8 cellular contexts compared by ENCODE assay signal in genomic region chr7:130909161-130909836, GRCh38.
DNase-seq lines count a peak whose midpoint lies in the region; ATAC-seq, FAIRE-seq and TF ChIP-seq lines count a peak whose summit lies in the region.

No MANE protein-coding gene starts in this region.

- intact Hi-C loops in left colon (cut with DNase I, micrococcal nuclease), result no loop called here

- DNase-seq in A172 (ENCODE audit: low spot score), result peak; percentile 53
- DNase-seq in GM12891 (ENCODE audit: insufficient read length, low spot score), result no peak
- DNase-seq in activated naive CD4-positive, alpha-beta T cell treated with anti-CD3 and anti-CD28 coated beads, Interleukin-2, amount 50 U/mL, for 72 hours (ENCODE audit: low spot score in 2 of 2), result no peak
- DNase-seq in left colon, result no peak
- DNase-seq in amygdala (lab: John Stamatoyannopoulos, UW), result no peak
- no peak for DNase-seq in ureter (ENCODE audit: low spot score)

- no peak for TF ChIP-seq POLR2A in GM12891 (IDR thresholded peaks at IDR 0.05; ENCODE audit: low read depth, low read length)

- peaks cover 41 to 65% of the 10 kb centered on the region in 2 donors for H3K36me3 Mint-ChIP-seq in activated naive CD4-positive, alpha-beta T cell treated with anti-CD3 and anti-CD28 coated beads, Interleukin-2, amount 50 U/mL, for 72 hours

- FAIRE-seq in GM12891 (lab: Jason Lieb, UNC), result no peak

- H3K27ac Mint-ChIP-seq in activated naive CD4-positive, alpha-beta T cell treated with anti-CD3 and anti-CD28 coated beads, Interleukin-2, amount 50 U/mL, for 72 hours, result peak overlapping the region; percentile 95 to 98

- no peaks in the 10 kb centered on the region for H3K9me3 Mint-ChIP-seq in activated naive CD4-positive, alpha-beta T cell treated with anti-CD3 and anti-CD28 coated beads, Interleukin-2, amount 50 U/mL, for 72 hours

- no peak for ATAC-seq in activated naive CD4-positive, alpha-beta T cell treated with anti-CD3 and anti-CD28 coated beads, Interleukin-2, amount 50 U/mL, for 72 hours
- ATAC-seq in left colon (peak; percentile 2), GM19035 (IDR thresholded peaks at IDR 0.05; ENCODE audit: unreplicated experiment) (no peak), GM19324 (IDR thresholded peaks at IDR 0.05; ENCODE audit: low FRiP score, unreplicated experiment) (no peak)

TF ChIP-seq in GM12891, 5 proteins besides CTCF, POLR2A, EP300 and RAD21:
- TF ChIP-seq POU2F2 (IDR thresholded peaks at IDR 0.05; ENCODE audit: low read depth, low read length) (no peak), SPI1 (IDR thresholded peaks at IDR 0.05; ENCODE audit: low read depth, low read length) (no peak), POLR2AphosphoS5 (IDR thresholded peaks at IDR 0.05; ENCODE audit: low read depth, low read length) (peak; percentile 50; the same call in 1 of the 2 replicates), PAX5 (IDR thresholded peaks at IDR 0.05; ENCODE audit: insufficient read depth, low read length, severe bottlenecking) (no peak), TAF1 (IDR thresholded peaks at IDR 0.05; ENCODE audit: low read depth, low read length) (no peak)
